In genomic region chr5:90294604-90295003, GRCh38 we compare ENCODE assay signal across 21 cellular contexts.
DNase-seq lines count a peak whose midpoint lies in the region; ATAC-seq and TF ChIP-seq lines count a peak whose summit lies in the region.
"Had no signal": no experiment of that assay in that cellular context is flagged by ENCODE, and none has a peak within 500 bp of the region (broad histone marks: within the 10 kb centered on the region; RNA-seq: fewer than 3 reads in every experiment).

No MANE protein-coding gene starts in this region.

- no peak overlapping the region for H3K4me2 ChIP-seq in MM.1S (ENCODE audit: low read depth, low read length)
- no peak overlapping the region for H3K4me2 ChIP-seq in OCI-LY7 (ENCODE audit: low read length)

- H3K4me3 ChIP-seq in cardiac muscle cell (no peak overlapping the region), MM.1S (ENCODE audit: low read length) (no peak overlapping the region), OCI-LY7 (ENCODE audit: low read depth, low read length, poor library complexity, severe bottlenecking) (no peak overlapping the region)
- H3K4me3 ChIP-seq: heart left ventricle, lung had no signal

- no peaks in the 10 kb centered on the region for H3K36me3 Mint-ChIP-seq in endothelial cell (ENCODE audit: low read depth, unreplicated experiment)
- H3K36me3 Mint-ChIP-seq: CD4-positive, alpha-beta memory T cell had no signal

- intact Hi-C loops in left cardiac atrium (cut with DNase I) = no loop called here
- intact Hi-C loops in OCI-LY7 (cut with micrococcal nuclease; ENCODE audit: unreplicated experiment) = no loop called here

- DNase-seq in cardiac muscle cell (ENCODE audit: low read depth in 1 of 2, low spot score in 1 of 2) (peak in 1 of 2 donors; percentile 3), left cardiac atrium (no peak), MM.1S (no peak), OCI-LY7 (ENCODE audit: low spot score) (peak; percentile 5), GM10248 (ENCODE audit: extremely low spot score) (no peak), endothelial cell (ENCODE audit: low spot score) (no peak)
- DNase-seq: activated CD4-positive, alpha-beta T cell treated with anti-CD3 and anti-CD28 coated beads, Interleukin-2, amount 50 U/mL, for 1 hour; activated CD8-positive, alpha-beta memory T cell treated with anti-CD3 and anti-CD28 coated beads, Interleukin-2, amount 50 U/mL, for 48 hours; activated gamma-delta T cell; amniotic stem cell; CD4-positive, alpha-beta memory T cell; cerebellar nuclear complex; heart left ventricle; NCI-H1694 treated with DMSO at 0.1 percent for 48 hours; RPMI8226; trophoblast cell had no signal

- H3K9ac ChIP-seq in MM.1S (ENCODE audit: low read length) = no peak overlapping the region

- H3K27ac Mint-ChIP-seq in endothelial cell (ENCODE audit: unreplicated experiment) = no peak overlapping the region
- H3K27ac Mint-ChIP-seq: CD4-positive, alpha-beta memory T cell; stimulated activated naive CD8-positive, alpha-beta T cell treated with anti-CD3 and anti-CD28 coated beads, Interleukin-15, Interleukin-2, amounts not matched to agents 100 ng/mL and 50 ng/mL, for 24 hours had no signal

- H3K9me3 ChIP-seq in cardiac muscle cell (ENCODE audit: low read depth) (no peaks in the 10 kb centered on the region), MM.1S (replicated peaks; ENCODE audit: insufficient read depth, low read length) (no peaks in the 10 kb centered on the region), OCI-LY7 (ENCODE audit: low read length) (no peaks in the 10 kb centered on the region)
- H3K9me3 ChIP-seq: heart left ventricle had no signal

- no peaks in the 10 kb centered on the region for H4K20me1 ChIP-seq in MM.1S (ENCODE audit: insufficient read depth, low read length)
- no peaks in the 10 kb centered on the region for H4K20me1 ChIP-seq in OCI-LY7 (ENCODE audit: insufficient read depth, low read length)

- CTCF ChIA-PET in OCI-LY7 (lab: Charles Lee; ENCODE audit: unreplicated experiment) (no interaction called here), GM10248 (lab: Yijun Ruan, JAX) (interaction anchor here (1.0 to 1.1 kb wide), 2 partner anchors 8 to 19 kb away, joined by 4 read pairs; no protein-coding TSS in a partner anchor)

- no peaks in the 10 kb centered on the region for H3K4me1 Mint-ChIP-seq in endothelial cell (ENCODE audit: unreplicated experiment)
- H3K4me1 Mint-ChIP-seq: CD4-positive, alpha-beta memory T cell had no signal

- H3K9me2 ChIP-seq in MM.1S (replicated peaks; ENCODE audit: insufficient read depth, low read length) (no peaks in the 10 kb centered on the region), OCI-LY7 (ENCODE audit: insufficient read depth, low read length) (no peaks in the 10 kb centered on the region)

- H3K27ac ChIP-seq in cardiac muscle cell = peak overlapping the region; percentile 85
- H3K27ac ChIP-seq in MM.1S (ENCODE audit: low read length) = no peak overlapping the region
- H3K27ac ChIP-seq in OCI-LY7 (ENCODE audit: low read depth, low read length, poor library complexity, severe bottlenecking) = no peak overlapping the region
- H3K27ac ChIP-seq: heart left ventricle had no signal

- no peaks in the 10 kb centered on the region for H3K27me3 Mint-ChIP-seq in endothelial cell (ENCODE audit: unreplicated experiment)
- H3K27me3 Mint-ChIP-seq: stimulated activated naive CD8-positive, alpha-beta T cell treated with anti-CD3 and anti-CD28 coated beads, Interleukin-15, Interleukin-2, amounts not matched to agents 100 ng/mL and 50 ng/mL, for 24 hours had no signal

- ATAC-seq in left cardiac atrium = no peak
- ATAC-seq in HG03280 (IDR thresholded peaks at IDR 0.05; ENCODE audit: unreplicated experiment) = no peak
- no peak for ATAC-seq in HG03520 (IDR thresholded peaks at IDR 0.05; ENCODE audit: unreplicated experiment)
- ATAC-seq: heart left ventricle, sciatic nerve had no signal

- no peaks in the 10 kb centered on the region for H3K36me3 ChIP-seq in cardiac muscle cell
- no peaks in the 10 kb centered on the region for H3K36me3 ChIP-seq in MM.1S (replicated peaks; ENCODE audit: insufficient read depth, low read length)
- no peaks in the 10 kb centered on the region for H3K36me3 ChIP-seq in OCI-LY7 (ENCODE audit: insufficient read depth, low read length)
- H3K36me3 ChIP-seq: heart left ventricle had no signal

- POLR2A ChIA-PET in OCI-LY7 (lab: Charles Lee) = no interaction called here
- POLR2A ChIA-PET in GM10248 (lab: Yijun Ruan, JAX) = no interaction called here

- no peaks in the 10 kb centered on the region for H3K9me3 Mint-ChIP-seq in endothelial cell (ENCODE audit: unreplicated experiment)
- H3K9me3 Mint-ChIP-seq: stimulated activated naive CD8-positive, alpha-beta T cell treated with anti-CD3 and anti-CD28 coated beads, Interleukin-15, Interleukin-2, amounts not matched to agents 100 ng/mL and 50 ng/mL, for 24 hours had no signal

- BruUV-seq in OCI-LY7 (replicated peaks; lab: Mats Ljungman, UMichigan) = no TSS peak

- no peaks in the 10 kb centered on the region for H3K27me3 ChIP-seq in cardiac muscle cell
- no peaks in the 10 kb centered on the region for H3K27me3 ChIP-seq in MM.1S (replicated peaks; ENCODE audit: insufficient read depth, low read length)
- H3K27me3 ChIP-seq: heart left ventricle had no signal

- TF ChIP-seq CTCF in cardiac muscle cell (IDR thresholded peaks at IDR 0.05; ENCODE audit: low read depth, low read length) = no peak
- TF ChIP-seq CTCF in MM.1S (IDR thresholded peaks at IDR 0.05; ENCODE audit: low read length) = peak; percentile 8; the same call in 1 of the 2 replicates
- TF ChIP-seq CTCF in OCI-LY7 (conservative IDR thresholded peaks at IDR 0.05; ENCODE audit: low read length) = peak; percentile 51
- TF ChIP-seq CTCF in GM10248 (IDR thresholded peaks at IDR 0.05; ENCODE audit: control extremely low read depth, extremely low read depth, low read depth, missing control alignments) = no peak
- no peak for TF ChIP-seq CTCF in endothelial cell (IDR thresholded peaks at IDR 0.05; ENCODE audit: unreplicated experiment)

- no peak overlapping the region for H3K4me3 Mint-ChIP-seq in endothelial cell (ENCODE audit: unreplicated experiment)
- H3K4me3 Mint-ChIP-seq: CD4-positive, alpha-beta memory T cell; stimulated activated naive CD8-positive, alpha-beta T cell treated with anti-CD3 and anti-CD28 coated beads, Interleukin-15, Interleukin-2, amounts not matched to agents 100 ng/mL and 50 ng/mL, for 24 hours had no signal

- H2AFZ ChIP-seq in MM.1S (ENCODE audit: low read length) = no peak overlapping the region
- no peak overlapping the region for H2AFZ ChIP-seq in OCI-LY7 (ENCODE audit: low read length)

- H3K79me2 ChIP-seq in MM.1S (ENCODE audit: low read length) = no peaks in the 10 kb centered on the region
- H3K79me2 ChIP-seq in OCI-LY7 (ENCODE audit: insufficient read depth, low read depth, low read length) = no peaks in the 10 kb centered on the region

- no peaks in the 10 kb centered on the region for H3F3A ChIP-seq in MM.1S (ENCODE audit: insufficient read depth, low read length)

- H3K4me1 ChIP-seq in cardiac muscle cell (ENCODE audit: low read depth) (peaks cover 27% of the 10 kb centered on the region), MM.1S (ENCODE audit: low read length) (peaks cover 9% of the 10 kb centered on the region; the same call in 1 of the 2 replicates), OCI-LY7 (ENCODE audit: insufficient read depth, low read length, poor library complexity, severe bottlenecking) (no peaks in the 10 kb centered on the region)
- H3K4me1 ChIP-seq: heart left ventricle had no signal

Comparison
In these comparisons a context has a peak if more than half of its experiments do, and no peak if none do; other contexts are left out.
1. CTCF ChIP-seq: peak in MM.1S (single experiment) and OCI-LY7 (single experiment); none in cardiac muscle cell (single experiment), GM10248 (single experiment) and endothelial cell (single experiment).